8 cellular contexts compared by ENCODE assay signal in genomic region chr2:9770308-9771100, GRCh38.
DNase-seq lines count a peak whose midpoint lies in the region; ATAC-seq, FAIRE-seq and TF ChIP-seq lines count a peak whose summit lies in the region.

No MANE protein-coding gene starts in this region.

- no peak for TF ChIP-seq EP300 in A549 (IDR thresholded peaks at IDR 0.05)

- 64% methylated on average over 27 of the region's 27 CpGs for WGBS in A549 (ENCODE audit: missing lambda C conversion rate)

- peak; percentile 72 to 75 for TF ChIP-seq RAD21 in A549 (conservative IDR thresholded peaks at IDR 0.05 in 1 of 2, IDR thresholded peaks at IDR 0.05 in 1 of 2)

- POLR2A ChIA-PET in A549 (lab: Yijun Ruan, JAX): interaction anchor here (1.2 to 2.5 kb wide), 3 partner anchors 73 to 147 kb away, joined by 3 to 21 read pairs (median 6); partner anchors contain the start of genes TAF1B and YWHAQ

- CTCF ChIA-PET in A549 (lab: Yijun Ruan, JAX): interaction anchor here (0.6 to 9.3 kb wide), 72 partner anchors 10 to 372 kb away, joined by 3 to 234 read pairs (median 6); partner anchors contain the start of genes ADAM17, KLF11, TAF1B and YWHAQ

- H3K36me3 ChIP-seq in colonic mucosa: no peaks in the 10 kb centered on the region

- H3K9me3 ChIP-seq in A549 (no peaks in the 10 kb centered on the region), colonic mucosa (no peaks in the 10 kb centered on the region)

- ATAC-seq in A549 (peak; percentile 67 to 85), left colon (peak; percentile 60)

- peak overlapping the region; percentile 8; the same call in 1 of the 3 replicates for H3K4me2 ChIP-seq in A549

- TF ChIP-seq CTCF in A549 (IDR thresholded peaks at IDR 0.05) (peak; percentile 82), GM12874 (IDR thresholded peaks at IDR 0.05; ENCODE audit: insufficient read depth, low read depth, low read length) (peak; percentile 78), WI38 (IDR thresholded peaks at IDR 0.05; ENCODE audit: low read depth, low read length) (peak; percentile 68), colonic mucosa (IDR thresholded peaks at IDR 0.05) (peak; percentile 56)

- peak overlapping the region; percentile 54 to 79; a peak in 5 of 6 replicates for H3K27ac ChIP-seq in A549
- no peak overlapping the region for H3K27ac ChIP-seq in colonic mucosa

- H3K9ac ChIP-seq in colonic mucosa (ENCODE audit: low read depth in 2 of 2, low read length in 2 of 2): peak overlapping the region in 1 of 2 donors; percentile 1

- H3K27me3 ChIP-seq in colonic mucosa: no peaks in the 10 kb centered on the region

- intact Hi-C loops in colonic mucosa (cut with DNase I) (no loop called here), left colon (cut with DNase I, micrococcal nuclease) (no loop called here)

- peaks cover 25% of the 10 kb centered on the region for H3K4me1 ChIP-seq in A549
- H3K4me1 ChIP-seq in colonic mucosa: no peaks in the 10 kb centered on the region

- TF ChIP-seq POLR2A in A549 (IDR thresholded peaks at IDR 0.05; ENCODE audit: low read length): no peak

- DNase-seq in A549 (ENCODE audit: low read depth in 1 of 2, low spot score in 1 of 2) (peak; percentile 82 to 91), NCI-H2107 treated with DMSO at 0.1 percent for 48 hours (lab: John Stamatoyannopoulos, UW; ENCODE audit: unreplicated experiment) (peak; percentile 39), colonic mucosa (peak; percentile 74), left colon (peak; percentile 51 to 82), GM19240 (ENCODE audit: insufficient read length, low spot score) (no peak)
- peak; percentile 25 for DNase-seq in stimulated activated CD8-positive, alpha-beta memory T cell treated with anti-CD3 and anti-CD28 coated beads, Interleukin-15, amount 100 ng/mL, for 1 hour (ENCODE audit: low read depth)

- H3K4me3 ChIP-seq in A549: no peak overlapping the region
- H3K4me3 ChIP-seq in WI38 (ENCODE audit: low read depth, low read length): no peak overlapping the region
- H3K4me3 ChIP-seq in colonic mucosa: no peak overlapping the region

- no peak for FAIRE-seq in A549 (lab: Jason Lieb, UNC)

TF ChIP-seq in A549, 52 proteins besides CTCF, POLR2A, EP300 and RAD21:
- TF ChIP-seq E2F6 (IDR thresholded peaks at IDR 0.05; ENCODE audit: borderline replicate concordance, low read depth): no peak
- TF ChIP-seq FOSL2 (IDR thresholded peaks at IDR 0.05): no peak
- TF ChIP-seq FOSL2 (CRISPR knock-in tag; IDR thresholded peaks at IDR 0.05): no peak
- peak; percentile 83 for TF ChIP-seq SMC3 (IDR thresholded peaks at IDR 0.05)
